Comparison of ENCODE assay signal across 35 cellular contexts in the genomic region with DNA sequence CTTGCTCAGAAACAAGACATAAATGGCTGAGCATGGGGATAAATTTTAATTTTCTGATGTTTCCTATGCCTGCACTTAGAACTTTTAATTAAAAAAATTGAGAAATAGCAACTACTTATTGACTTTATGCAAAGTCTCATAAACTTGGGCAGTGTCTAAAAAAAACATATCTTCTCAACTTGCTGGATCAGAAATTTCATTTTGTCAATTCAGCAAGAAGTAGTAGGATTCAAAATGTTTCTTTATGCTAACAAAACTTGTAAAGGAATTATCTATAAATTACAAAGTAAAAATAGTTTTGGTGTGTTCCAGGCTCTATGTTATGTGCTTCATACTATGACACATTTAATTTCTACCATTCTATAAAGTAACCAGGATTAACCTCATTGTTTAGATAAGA.
"Had no signal": no experiment of that assay in that cellular context is flagged by ENCODE, and none has a peak within 500 bp of the region (broad histone marks: within the 10 kb centered on the region; RNA-seq: fewer than 3 reads in every experiment).

No MANE protein-coding gene starts in this region.

- H3K4me3 ChIP-seq: MG63 had no signal

- H3K9me3 ChIP-seq: MG63 had no signal

- DNase-seq: Karpas-422, Kasumi-1, MG63, MM.1S, MV-4-11, NCI-H1048, NCI-H1092, NCI-H1092 treated with DMSO at 0.1 percent for 48 hours, NCI-H1105, NCI-H1105 treated with DMSO at 0.1 percent for 48 hours, NCI-H1417, NCI-H1417 treated with DMSO at 0.1 percent for 48 hours, NCI-H1436, NCI-H1436 treated with DMSO at 0.1 percent for 48 hours, NCI-H146, NCI-H1694, NCI-H1694 treated with DMSO at 0.1 percent for 48 hours, NCI-H187, NCI-H187 treated with DMSO at 0.1 percent for 48 hours, NCI-H1930, NCI-H2029, NCI-H2029 treated with DMSO at 0.1 percent for 48 hours, NCI-H2081, NCI-H2081 treated with DMSO at 0.1 percent for 48 hours, NCI-H2107, NCI-H2171, NCI-H2171 treated with DMSO at 0.1 percent for 48 hours, NCI-H2227 treated with DMSO at 0.1 percent for 48 hours, NCI-H226, NCI-H345, NCI-H446, NCI-H446 treated with DMSO at 0.1 percent for 48 hours, NCI-H510A, NCI-H510A treated with DMSO at 0.1 percent for 48 hours, NCI-H524 had no signal

- H3K36me3 ChIP-seq: MG63 had no signal

- H3K27me3 ChIP-seq: MG63 had no signal
